In genomic region chr20:48681882-48682426, GRCh38 we compare ENCODE assay signal across 12 cellular contexts.
DNase-seq lines count a peak whose midpoint lies in the region; ATAC-seq and TF ChIP-seq lines count a peak whose summit lies in the region.
"Had no signal": no experiment of that assay in that cellular context is flagged by ENCODE, and none has a peak within 500 bp of the region (broad histone marks: within the 10 kb centered on the region; RNA-seq: fewer than 3 reads in every experiment).

No MANE protein-coding gene starts in this region.

- peaks cover 29% of the 10 kb centered on the region for H3K4me1 Mint-ChIP-seq in neural progenitor cell

- no peak overlapping the region for H3K27ac Mint-ChIP-seq in neural progenitor cell
- H3K27ac Mint-ChIP-seq: activated T-cell treated with anti-CD3 and anti-CD28 coated beads, Interleukin-2, amount 50 U/mL, for 24 hours; mesothelial cell of epicardium had no signal

- H3K9ac ChIP-seq in mammary epithelial cell (ENCODE audit: insufficient read depth, low read length) (no peak overlapping the region), neural progenitor cell (no peak overlapping the region)

- in situ Hi-C loops in mammary epithelial cell (cut with MboI; ENCODE audit: low sequenced_read_pairs in 2 of 2), result no loop called here

- intact Hi-C loops in breast epithelium (cut with DNase I; ENCODE audit: low total_unique reads) (no loop called here), mammary epithelial cell (cut with micrococcal nuclease) (no loop called here), dorsolateral prefrontal cortex (cut with DNase I) (no loop called here), uterus (cut with DNase I; ENCODE audit: low total_unique reads) (no loop called here), mucosa of descending colon (cut with DNase I, micrococcal nuclease) (no loop called here)

- peak overlapping the region in 1 of 3 donors; percentile 49 for H3K4me3 ChIP-seq in breast epithelium
- no peak overlapping the region for H3K4me3 ChIP-seq in mammary epithelial cell (replicated peaks in 1 of 3; ENCODE audit: insufficient read depth in 1 of 3, low read depth in 2 of 3, low read length in 3 of 3)
- H3K4me3 ChIP-seq in dorsolateral prefrontal cortex, result peak overlapping the region in 6 of 59 donors; percentile 4 to 24 (median 14)
- peak overlapping the region; percentile 8 for H3K4me3 ChIP-seq in neural progenitor cell
- no peak overlapping the region for H3K4me3 ChIP-seq in uterus
- no peak overlapping the region for H3K4me3 ChIP-seq in mucosa of descending colon

- H3K79me2 ChIP-seq in mammary epithelial cell (ENCODE audit: insufficient read depth, low read length) (no peaks in the 10 kb centered on the region), neural progenitor cell (ENCODE audit: low read depth) (no peaks in the 10 kb centered on the region)

- CTCF ChIA-PET in mammary epithelial cell (lab: Charles Lee; ENCODE audit: low non-redundant PET), result no interaction called here

- H3K4me3 Mint-ChIP-seq in neural progenitor cell, result no peak overlapping the region
- H3K4me3 Mint-ChIP-seq: activated T-cell treated with anti-CD3 and anti-CD28 coated beads, Interleukin-2, amount 50 U/mL, for 24 hours; mesothelial cell of epicardium had no signal

- WGBS in mammary epithelial cell (ENCODE audit: low coverage, missing lambda C conversion rate), result 75% methylated on average over 5 of the region's 6 CpGs

- dilution Hi-C loops in mammary epithelial cell (cut with HindIII; ENCODE audit: low sequenced_read_pairs), result no loop called here

- no peaks in the 10 kb centered on the region for H3K9me3 Mint-ChIP-seq in neural progenitor cell
- H3K9me3 Mint-ChIP-seq: activated T-cell treated with anti-CD3 and anti-CD28 coated beads, Interleukin-2, amount 50 U/mL, for 24 hours; mesothelial cell of epicardium had no signal

- H2AFZ ChIP-seq in mammary epithelial cell (ENCODE audit: low read depth, low read length) (no peak overlapping the region), neural progenitor cell (replicated peaks) (no peak overlapping the region)

- H3K27ac ChIP-seq in breast epithelium (peak overlapping the region; percentile 52 to 63), mammary epithelial cell (ENCODE audit: insufficient read depth, low read depth, low read length) (no peak overlapping the region), dorsolateral prefrontal cortex (peak overlapping the region in 56 of 59 donors; percentile 25 to 88 (median 76)), neural progenitor cell (peak overlapping the region; percentile 83), uterus (peak overlapping the region; percentile 32 to 48)

- no TSS peak for BruUV-seq in mammary epithelial cell (replicated peaks; lab: Mats Ljungman, UMichigan)

- H3K27me3 Mint-ChIP-seq in neural progenitor cell (ENCODE audit: insufficient read depth, low read depth), result peaks cover 4% of the 10 kb centered on the region
- H3K27me3 Mint-ChIP-seq: activated T-cell treated with anti-CD3 and anti-CD28 coated beads, Interleukin-2, amount 50 U/mL, for 24 hours had no signal

- TF ChIP-seq POLR2A in breast epithelium (IDR thresholded peaks at IDR 0.05), result no peak
- TF ChIP-seq POLR2A in uterus (IDR thresholded peaks at IDR 0.05), result no peak

- DNase-seq in breast epithelium (ENCODE audit: low spot score in 2 of 2) (no peak), mammary epithelial cell (no peak), dorsolateral prefrontal cortex (no peak), neural progenitor cell (ENCODE audit: low spot score) (no peak), uterus (no peak), mucosa of descending colon (no peak)
- DNase-seq: 8988T; activated CD4-positive, alpha-beta T cell treated with anti-CD3 and anti-CD28 coated beads for 1 hour; activated T-cell treated with anti-CD3 and anti-CD28 coated beads, Interleukin-2, amount 50 U/mL, for 24 hours had no signal

- peaks cover 31% of the 10 kb centered on the region for H3F3A ChIP-seq in neural progenitor cell (ENCODE audit: low read depth)

- H3K4me2 ChIP-seq in mammary epithelial cell (ENCODE audit: insufficient read depth, low read depth, low read length), result no peak overlapping the region
- H3K4me2 ChIP-seq in neural progenitor cell, result peak overlapping the region; percentile 61

- H3K36me3 Mint-ChIP-seq in neural progenitor cell, result peaks cover 16% of the 10 kb centered on the region
- H3K36me3 Mint-ChIP-seq: mesothelial cell of epicardium had no signal

- H3K27me3 ChIP-seq in breast epithelium (no peaks in the 10 kb centered on the region), mammary epithelial cell (ENCODE audit: insufficient read depth, low read length) (no peaks in the 10 kb centered on the region), dorsolateral prefrontal cortex (no peaks in the 10 kb centered on the region), neural progenitor cell (no peaks in the 10 kb centered on the region), uterus (no peaks in the 10 kb centered on the region)

- H3K36me3 ChIP-seq in breast epithelium, result no peaks in the 10 kb centered on the region
- no peaks in the 10 kb centered on the region for H3K36me3 ChIP-seq in mammary epithelial cell (ENCODE audit: insufficient read depth, low read length)
- H3K36me3 ChIP-seq in neural progenitor cell, result no peaks in the 10 kb centered on the region
- H3K36me3 ChIP-seq in uterus, result no peaks in the 10 kb centered on the region
- no peaks in the 10 kb centered on the region for H3K36me3 ChIP-seq in mucosa of descending colon (ENCODE audit: low read depth)

- TF ChIP-seq CTCF in breast epithelium (IDR thresholded peaks at IDR 0.05), result no peak
- TF ChIP-seq CTCF in mammary epithelial cell (conservative IDR thresholded peaks at IDR 0.05 in 1 of 2, IDR thresholded peaks at IDR 0.05 in 1 of 2; ENCODE audit: extremely low read depth in 1 of 2, insufficient read depth in 1 of 2, low read depth in 1 of 2, low read length in 2 of 2), result no peak
- TF ChIP-seq CTCF in dorsolateral prefrontal cortex (IDR thresholded peaks at IDR 0.05 in 54 of 56, conservative IDR thresholded peaks at IDR 0.05 in 2 of 56; ENCODE audit: low read depth in 1 of 56, partially characterized antibody in 56 of 56), result no peak
- no peak for TF ChIP-seq CTCF in neural progenitor cell (IDR thresholded peaks at IDR 0.05)
- no peak for TF ChIP-seq CTCF in uterus (IDR thresholded peaks at IDR 0.05)
- TF ChIP-seq CTCF in mucosa of descending colon (IDR thresholded peaks at IDR 0.05), result no peak

- ATAC-seq in GM21723 (IDR thresholded peaks at IDR 0.05; ENCODE audit: unreplicated experiment), result no peak
- ATAC-seq in mucosa of descending colon, result no peak
- no peak for ATAC-seq in GM18867 (IDR thresholded peaks at IDR 0.05; ENCODE audit: unreplicated experiment)

- H3K9me3 ChIP-seq in breast epithelium (no peaks in the 10 kb centered on the region), mammary epithelial cell (replicated peaks; ENCODE audit: insufficient read depth, low read length) (no peaks in the 10 kb centered on the region), neural progenitor cell (ENCODE audit: low read depth) (no peaks in the 10 kb centered on the region), uterus (no peaks in the 10 kb centered on the region), mucosa of descending colon (no peaks in the 10 kb centered on the region)

- peaks cover 7 to 13% of the 10 kb centered on the region in 2 donors for H3K4me1 ChIP-seq in breast epithelium
- peaks cover 7% of the 10 kb centered on the region for H3K4me1 ChIP-seq in mammary epithelial cell (ENCODE audit: insufficient read depth, low read length)
- H3K4me1 ChIP-seq in neural progenitor cell, result peaks cover 39% of the 10 kb centered on the region
- H3K4me1 ChIP-seq in uterus, result peaks cover 0 to 5% of the 10 kb centered on the region in 2 donors
- H3K4me1 ChIP-seq in mucosa of descending colon (ENCODE audit: low read depth), result peaks cover 50% of the 10 kb centered on the region

- H4K20me1 ChIP-seq in mammary epithelial cell (ENCODE audit: insufficient read depth, low read length), result no peaks in the 10 kb centered on the region
- no peaks in the 10 kb centered on the region for H4K20me1 ChIP-seq in neural progenitor cell (ENCODE audit: low read depth)
